ENCODE assay signal across 1 cellular context in the genomic region with DNA sequence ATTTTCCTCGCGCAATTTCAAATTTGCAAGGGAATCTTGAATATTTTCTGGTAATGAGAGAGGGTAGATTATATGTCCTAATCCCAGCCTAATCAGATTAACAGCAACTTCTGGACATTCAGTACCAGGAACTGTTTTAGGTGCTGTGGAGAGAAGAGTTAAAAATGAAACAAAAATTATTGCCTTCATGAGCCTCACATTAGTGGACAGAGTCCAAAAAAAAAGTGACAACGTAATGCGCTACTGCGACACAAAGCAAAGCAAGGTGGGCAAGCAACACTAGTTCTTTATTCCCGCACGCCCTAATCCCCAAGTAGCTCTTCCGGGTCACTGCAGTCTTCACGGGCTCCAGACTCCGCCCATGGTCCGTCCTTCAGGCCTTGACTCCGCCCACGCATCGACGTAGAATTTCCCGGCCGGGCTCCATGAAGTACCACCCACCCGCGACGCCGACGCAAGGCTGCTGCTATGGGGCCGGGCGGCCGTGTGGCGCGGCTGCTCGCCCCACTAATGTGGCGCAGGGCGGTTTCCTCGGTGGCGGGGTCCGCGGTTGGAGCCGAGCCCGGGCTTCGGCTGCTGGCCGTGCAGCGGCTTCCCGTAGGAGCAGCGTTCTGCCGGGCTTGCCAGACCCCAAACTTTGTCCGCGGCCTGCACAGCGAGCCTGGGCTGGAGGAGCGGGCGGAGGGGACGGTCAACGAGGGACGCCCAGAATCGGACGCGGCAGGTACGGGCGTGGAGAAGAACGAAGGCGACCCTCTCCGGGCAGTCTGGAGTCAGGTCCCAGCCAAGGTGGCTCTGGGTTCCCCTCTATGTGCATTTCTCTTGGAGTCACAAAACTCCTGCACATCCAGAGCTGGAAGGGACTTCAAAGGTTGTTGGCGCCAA.
TF ChIP-seq lines count a peak whose summit lies in the region.

MALSU1 (plus strand) TSS at position 455 of the 885 bp plus-strand sequence; CDS start at position 469, 14 bp downstream.

TF ChIP-seq in HepG2, 621 proteins besides CTCF, POLR2A, EP300 and RAD21 (continued from another document and continues in another):
- TF ChIP-seq POGK (CRISPR knock-in tag; conservative IDR thresholded peaks at IDR 0.05) (peak; percentile 94), ZFY (CRISPR knock-in tag; IDR thresholded peaks at IDR 0.05) (peak; percentile 98), ZFP36L2 (CRISPR knock-in tag; IDR thresholded peaks at IDR 0.05) (no peak), PCBP1 (IDR thresholded peaks at IDR 0.05; ENCODE audit: borderline replicate concordance, low read depth, low read length) (no peak), ZNF672 (CRISPR knock-in tag; IDR thresholded peaks at IDR 0.05) (no peak), PATZ1 (CRISPR knock-in tag; IDR thresholded peaks at IDR 0.05) (no peak), ZSCAN21 (CRISPR knock-in tag; IDR thresholded peaks at IDR 0.05; ENCODE audit: borderline replicate concordance) (no peak), STAT6 (CRISPR knock-in tag; IDR thresholded peaks at IDR 0.05; ENCODE audit: borderline replicate concordance) (no peak), DDIT3 (CRISPR knock-in tag; IDR thresholded peaks at IDR 0.05) (no peak), ZNF460 (CRISPR knock-in tag; IDR thresholded peaks at IDR 0.05; ENCODE audit: borderline replicate concordance) (no peak), MED8 (CRISPR knock-in tag; IDR thresholded peaks at IDR 0.05; ENCODE audit: insufficient replicate concordance) (no peak), ZMYM2 (CRISPR knock-in tag; IDR thresholded peaks at IDR 0.05) (peak; percentile 40; the same call in 1 of the 2 replicates), ZUFSP (CRISPR knock-in tag; IDR thresholded peaks at IDR 0.05; ENCODE audit: borderline replicate concordance) (no peak), ZNF552 (CRISPR knock-in tag; IDR thresholded peaks at IDR 0.05; ENCODE audit: borderline replicate concordance) (peak; percentile 54; the same call in 1 of the 2 replicates), ZNF660 (CRISPR knock-in tag; IDR thresholded peaks at IDR 0.05; ENCODE audit: borderline replicate concordance, low read depth) (no peak), HNF1A (IDR thresholded peaks at IDR 0.05; ENCODE audit: low read depth) (no peak), HNF1A (CRISPR knock-in tag; IDR thresholded peaks at IDR 0.05; ENCODE audit: borderline replicate concordance) (peak; percentile 66; the same call in 1 of the 2 replicates), ZEB1 (IDR thresholded peaks at IDR 0.05; ENCODE audit: insufficient replicate concordance, low read depth) (peak; percentile 32), ZNF333 (CRISPR knock-in tag; IDR thresholded peaks at IDR 0.05; ENCODE audit: borderline replicate concordance) (no peak), KLF11 (CRISPR knock-in tag; IDR thresholded peaks at IDR 0.05) (peak; percentile 34; the same call in 1 of the 2 replicates), TEAD3 (CRISPR knock-in tag; optimal IDR thresholded peaks at IDR 0.05; ENCODE audit: borderline replicate concordance) (peak; percentile 43), XBP1 (CRISPR knock-in tag; IDR thresholded peaks at IDR 0.05) (no peak), GMEB2 (CRISPR knock-in tag; IDR thresholded peaks at IDR 0.05; ENCODE audit: low read depth) (0 out of 2 replicates have a peak, but pooled peaks have one; percentile 27), RFX5 (IDR thresholded peaks at IDR 0.05; ENCODE audit: low read depth, low read length) (peak; percentile 10; the same call in 1 of the 2 replicates), ISX (CRISPR knock-in tag; conservative IDR thresholded peaks at IDR 0.05) (no peak; the same call in 1 of the 2 replicates), KLF12 (CRISPR knock-in tag; IDR thresholded peaks at IDR 0.05; ENCODE audit: borderline replicate concordance) (no peak), RFXANK (CRISPR knock-in tag; IDR thresholded peaks at IDR 0.05) (no peak), JARID2 (CRISPR knock-in tag; IDR thresholded peaks at IDR 0.05; ENCODE audit: insufficient replicate concordance) (no peak), CBX1 (IDR thresholded peaks at IDR 0.05; ENCODE audit: low read depth) (no peak), ZNF576 (CRISPR knock-in tag; IDR thresholded peaks at IDR 0.05) (no peak)
- TF ChIP-seq, protein P1, sequence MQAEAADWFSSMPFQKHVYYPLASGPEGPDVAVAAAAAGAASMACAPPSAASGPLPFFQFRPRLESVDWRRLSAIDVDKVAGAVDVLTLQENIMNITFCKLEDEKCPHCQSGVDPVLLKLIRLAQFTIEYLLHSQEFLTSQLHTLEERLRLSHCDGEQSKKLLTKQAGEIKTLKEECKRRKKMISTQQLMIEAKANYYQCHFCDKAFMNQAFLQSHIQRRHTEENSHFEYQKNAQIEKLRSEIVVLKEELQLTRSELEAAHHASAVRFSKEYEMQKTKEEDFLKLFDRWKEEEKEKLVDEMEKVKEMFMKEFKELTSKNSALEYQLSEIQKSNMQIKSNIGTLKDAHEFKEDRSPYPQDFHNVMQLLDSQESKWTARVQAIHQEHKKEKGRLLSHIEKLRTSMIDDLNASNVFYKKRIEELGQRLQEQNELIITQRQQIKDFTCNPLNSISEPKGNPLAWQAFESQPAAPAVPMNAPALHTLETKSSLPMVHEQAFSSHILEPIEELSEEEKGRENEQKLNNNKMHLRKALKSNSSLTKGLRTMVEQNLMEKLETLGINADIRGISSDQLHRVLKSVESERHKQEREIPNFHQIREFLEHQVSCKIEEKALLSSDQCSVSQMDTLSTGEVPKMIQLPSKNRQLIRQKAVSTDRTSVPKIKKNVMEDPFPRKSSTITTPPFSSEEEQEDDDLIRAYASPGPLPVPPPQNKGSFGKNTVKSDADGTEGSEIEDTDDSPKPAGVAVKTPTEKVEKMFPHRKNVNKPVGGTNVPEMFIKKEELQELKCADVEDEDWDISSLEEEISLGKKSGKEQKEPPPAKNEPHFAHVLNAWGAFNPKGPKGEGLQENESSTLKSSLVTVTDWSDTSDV (CRISPR knock-in tag; IDR thresholded peaks at IDR 0.05), result peak; percentile 80; the same call in 1 of the 2 replicates
- TF ChIP-seq, protein P2, sequence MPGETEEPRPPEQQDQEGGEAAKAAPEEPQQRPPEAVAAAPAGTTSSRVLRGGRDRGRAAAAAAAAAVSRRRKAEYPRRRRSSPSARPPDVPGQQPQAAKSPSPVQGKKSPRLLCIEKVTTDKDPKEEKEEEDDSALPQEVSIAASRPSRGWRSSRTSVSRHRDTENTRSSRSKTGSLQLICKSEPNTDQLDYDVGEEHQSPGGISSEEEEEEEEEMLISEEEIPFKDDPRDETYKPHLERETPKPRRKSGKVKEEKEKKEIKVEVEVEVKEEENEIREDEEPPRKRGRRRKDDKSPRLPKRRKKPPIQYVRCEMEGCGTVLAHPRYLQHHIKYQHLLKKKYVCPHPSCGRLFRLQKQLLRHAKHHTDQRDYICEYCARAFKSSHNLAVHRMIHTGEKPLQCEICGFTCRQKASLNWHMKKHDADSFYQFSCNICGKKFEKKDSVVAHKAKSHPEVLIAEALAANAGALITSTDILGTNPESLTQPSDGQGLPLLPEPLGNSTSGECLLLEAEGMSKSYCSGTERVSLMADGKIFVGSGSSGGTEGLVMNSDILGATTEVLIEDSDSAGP (CRISPR knock-in tag; IDR thresholded peaks at IDR 0.05; ENCODE audit: borderline replicate concordance), result peak; percentile 94; the same call in 1 of the 2 replicates
